8 cellular contexts compared by ENCODE assay signal in the genomic region with DNA sequence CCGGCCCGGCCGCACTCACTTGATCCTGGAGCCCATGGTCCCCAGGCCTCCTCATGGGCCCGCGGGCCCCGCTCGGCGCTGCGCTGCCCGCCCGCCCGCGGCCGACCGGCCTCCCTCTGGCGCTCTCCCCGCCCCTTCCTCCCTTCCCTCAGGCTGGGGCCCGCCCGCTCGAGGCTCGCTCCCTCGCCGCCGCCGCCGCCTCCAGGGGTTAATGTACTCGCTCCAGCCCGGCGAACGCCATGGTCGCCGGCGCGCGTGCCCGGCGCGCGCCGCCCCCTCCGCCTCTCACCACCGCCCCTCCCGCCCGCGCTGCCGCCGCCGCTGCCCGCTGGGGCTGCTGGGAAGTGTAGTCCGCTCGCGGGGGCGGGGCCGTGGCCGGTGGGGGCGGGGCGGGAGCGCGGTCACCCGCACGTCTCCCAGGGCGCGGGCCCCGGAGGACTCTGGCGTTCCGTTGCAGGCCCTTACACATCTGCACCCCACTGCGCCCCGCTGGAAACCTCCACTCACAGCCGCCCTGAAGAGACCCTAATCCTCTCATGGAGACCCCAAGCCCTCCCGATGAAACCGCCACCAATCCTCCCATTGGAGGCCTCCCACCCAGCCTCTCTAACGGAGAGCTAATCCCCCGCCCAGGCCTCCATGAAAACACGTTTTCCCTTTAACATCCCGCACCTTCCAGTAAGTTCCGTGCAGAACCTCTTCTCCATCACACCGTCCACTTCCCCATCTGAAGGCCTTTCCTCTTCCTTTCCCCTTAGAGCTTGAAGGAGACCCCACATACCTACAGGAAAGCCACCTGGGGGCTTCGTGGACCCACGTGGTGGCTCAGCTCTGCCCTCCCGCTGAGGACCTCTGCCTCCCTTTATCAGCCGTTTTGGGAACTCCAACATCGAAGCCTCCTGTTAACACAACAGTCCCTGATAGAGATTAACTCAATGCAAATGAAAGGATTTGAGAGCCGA. TPM values are rescaled to one million over a fixed set of nuclear protein-coding genes. Genes with fewer than 3 reads are reported as not detected.
A peak's percentile ranks its signal among the peaks of the same experiment; 100 is the strongest.
DNase-seq lines count a peak whose midpoint lies in the region; ATAC-seq and TF ChIP-seq lines count a peak whose summit lies in the region.

A gene with protein sequence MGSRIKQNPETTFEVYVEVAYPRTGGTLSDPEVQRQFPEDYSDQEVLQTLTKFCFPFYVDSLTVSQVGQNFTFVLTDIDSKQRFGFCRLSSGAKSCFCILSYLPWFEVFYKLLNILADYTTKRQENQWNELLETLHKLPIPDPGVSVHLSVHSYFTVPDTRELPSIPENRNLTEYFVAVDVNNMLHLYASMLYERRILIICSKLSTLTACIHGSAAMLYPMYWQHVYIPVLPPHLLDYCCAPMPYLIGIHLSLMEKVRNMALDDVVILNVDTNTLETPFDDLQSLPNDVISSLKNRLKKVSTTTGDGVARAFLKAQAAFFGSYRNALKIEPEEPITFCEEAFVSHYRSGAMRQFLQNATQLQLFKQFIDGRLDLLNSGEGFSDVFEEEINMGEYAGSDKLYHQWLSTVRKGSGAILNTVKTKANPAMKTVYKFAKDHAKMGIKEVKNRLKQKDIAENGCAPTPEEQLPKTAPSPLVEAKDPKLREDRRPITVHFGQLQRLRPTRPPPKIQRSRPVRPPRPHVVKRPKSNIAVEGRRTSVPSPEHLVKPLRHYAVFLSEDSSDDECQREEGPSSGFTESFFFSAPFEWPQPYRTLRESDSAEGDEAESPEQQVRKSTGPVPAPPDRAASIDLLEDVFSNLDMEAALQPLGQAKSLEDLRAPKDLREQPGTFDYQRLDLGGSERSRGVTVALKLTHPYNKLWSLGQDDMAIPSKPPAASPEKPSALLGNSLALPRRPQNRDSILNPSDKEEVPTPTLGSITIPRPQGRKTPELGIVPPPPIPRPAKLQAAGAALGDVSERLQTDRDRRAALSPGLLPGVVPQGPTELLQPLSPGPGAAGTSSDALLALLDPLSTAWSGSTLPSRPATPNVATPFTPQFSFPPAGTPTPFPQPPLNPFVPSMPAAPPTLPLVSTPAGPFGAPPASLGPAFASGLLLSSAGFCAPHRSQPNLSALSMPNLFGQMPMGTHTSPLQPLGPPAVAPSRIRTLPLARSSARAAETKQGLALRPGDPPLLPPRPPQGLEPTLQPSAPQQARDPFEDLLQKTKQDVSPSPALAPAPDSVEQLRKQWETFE (minus strand): TSS at position 257 of the 962 bp plus-strand sequence. CDS start 221 bp downstream, at position 36.

- no TSS peak for BruUV-seq in Calu3 (replicated peaks; lab: Mats Ljungman, UMichigan)

- intact Hi-C loops in Calu3 (cut with micrococcal nuclease; ENCODE audit: unreplicated experiment): no loop called here

- 6% methylated on average over 83 of the region's 83 CpGs for WGBS in HUES64
- WGBS in esophagus, 2 donors: 7% methylated on average over 76 to 83 of the region's 83 CpGs

- peaks cover 13% of the 10 kb centered on the region; the same call in 1 of the 2 replicates for H3K27me3 ChIP-seq in HUES64 (ENCODE audit: insufficient read depth, low read length)
- no peaks in the 10 kb centered on the region for H3K27me3 ChIP-seq in esophagus (ENCODE audit: control insufficient read depth in 1 of 2, insufficient read depth in 2 of 2, low read length in 2 of 2)
- H3K27me3 ChIP-seq in muscle layer of colon (ENCODE audit: control insufficient read depth in 1 of 2, insufficient read depth in 2 of 2, low read length in 2 of 2): no peaks in the 10 kb centered on the region

- H3K4me1 ChIP-seq in HUES64 (ENCODE audit: insufficient read depth, low read length): peaks cover 40% of the 10 kb centered on the region
- peaks cover 0 to 3% of the 10 kb centered on the region in 2 donors for H3K4me1 ChIP-seq in esophagus (ENCODE audit: control insufficient read depth in 2 of 2, insufficient read depth in 2 of 2, low read length in 1 of 2)
- peaks cover 19% of the 10 kb centered on the region for H3K4me1 ChIP-seq in muscle layer of colon (ENCODE audit: insufficient read depth, low read length)

- no peaks in the 10 kb centered on the region for H3K9me3 Mint-ChIP-seq in Calu3 (ENCODE audit: low read depth, unreplicated experiment)

- CTCF ChIA-PET in Calu3 (lab: Charles Lee): no interaction called here

- peak within 1 kb of the TSS; percentile 12 for H3K27ac Mint-ChIP-seq in Calu3 (ENCODE audit: unreplicated experiment)

- H3K9ac ChIP-seq in HUES64 (ENCODE audit: low read depth, low read length) (peak within 1 kb of the TSS; percentile 53), muscle layer of colon (ENCODE audit: low read length) (peak within 1 kb of the TSS; percentile 59)

- peak; percentile 87 for DNase-seq in Calu3
- peak; percentile 90 for DNase-seq in OCI-M1 (lab: John Stamatoyannopoulos, UW)
- peak; percentile 89 for DNase-seq in activated T-cell treated with anti-CD3 and anti-CD28 coated beads, Interleukin-2, amount 50 U/mL, for 1 hour
- peak; percentile 69 to 78 for DNase-seq in stimulated activated CD8-positive, alpha-beta memory T cell treated with anti-CD3 and anti-CD28 coated beads, Interleukin-7, amount 100 ng/mL, for 1 hour (ENCODE audit: low read depth in 2 of 2)

- ATAC-seq in GM21447 (IDR thresholded peaks at IDR 0.05; ENCODE audit: unreplicated experiment): peak; percentile 70

- H3K36me3 Mint-ChIP-seq in Calu3 (ENCODE audit: insufficient read depth, unreplicated experiment): peaks cover 22% of the 10 kb centered on the region

- H3K4me1 Mint-ChIP-seq in Calu3 (ENCODE audit: low read depth, unreplicated experiment): peaks cover 59% of the 10 kb centered on the region

- H3K4me3 ChIP-seq in HUES64 (ENCODE audit: low read length) (peak within 1 kb of the TSS; percentile 71), esophagus (ENCODE audit: low read depth in 1 of 2, low read length in 2 of 2) (peak within 1 kb of the TSS; percentile 71 to 86), muscle layer of colon (ENCODE audit: low read depth in 1 of 2, low read length in 2 of 2) (peak within 1 kb of the TSS; percentile 66 to 73)

- no peaks in the 10 kb centered on the region for H3K27me3 Mint-ChIP-seq in Calu3 (ENCODE audit: unreplicated experiment)

- H3K4me3 Mint-ChIP-seq in Calu3 (ENCODE audit: low read depth, unreplicated experiment): peak within 1 kb of the TSS; percentile 66

- H3K36me3 ChIP-seq in HUES64 (ENCODE audit: insufficient read depth, low read length) (no peaks in the 10 kb centered on the region), esophagus (ENCODE audit: control insufficient read depth in 2 of 2, insufficient read depth in 2 of 2, low read length in 1 of 2) (no peaks in the 10 kb centered on the region), muscle layer of colon (ENCODE audit: insufficient read depth, low read length) (no peaks in the 10 kb centered on the region)

- H3K27ac ChIP-seq in HUES64 (ENCODE audit: low read depth, low read length): peak within 1 kb of the TSS; percentile 53; the same call in 1 of the 2 replicates
- peak within 1 kb of the TSS; percentile 11 to 37 for H3K27ac ChIP-seq in esophagus (ENCODE audit: low read depth in 2 of 2, low read length in 1 of 2)
- peak within 1 kb of the TSS; percentile 46 for H3K27ac ChIP-seq in muscle layer of colon (ENCODE audit: low read depth, low read length)

- no peaks in the 10 kb centered on the region for H3K9me3 ChIP-seq in HUES64 (ENCODE audit: insufficient read depth, low read depth, low read length)
- H3K9me3 ChIP-seq in esophagus (ENCODE audit: control insufficient read depth in 2 of 2, insufficient read depth in 1 of 2, low read depth in 1 of 2, low read length in 1 of 2): no peaks in the 10 kb centered on the region
- H3K9me3 ChIP-seq in muscle layer of colon (ENCODE audit: low read length): no peaks in the 10 kb centered on the region

- no peak for TF ChIP-seq CTCF in Calu3 (IDR thresholded peaks at IDR 0.05; ENCODE audit: unreplicated experiment)

RNA-seq across cellular contexts. Expression of the gene that starts here (rescaled TPM):
- total RNA-seq in Calu3 (2022): 13.0 and 13.1 TPM in 2 replicates
- polyA plus RNA-seq in HUES64 (2013, experiment 1 of 2): 17.3 TPM
- 18.7 TPM for polyA plus RNA-seq in HUES64 (2013, experiment 2 of 2)
- 1 to 10 TPM; 4.6 to 4.8 TPM for polyA plus RNA-seq in esophagus

Comparison
In these comparisons a context has a peak if more than half of its experiments do, and no peak if none do; other contexts are left out.
1. Peak in every context shown above with its lines: DNase-seq, ATAC-seq, H3K4me3 ChIP-seq and H3K27ac ChIP-seq.